In the genomic region with DNA sequence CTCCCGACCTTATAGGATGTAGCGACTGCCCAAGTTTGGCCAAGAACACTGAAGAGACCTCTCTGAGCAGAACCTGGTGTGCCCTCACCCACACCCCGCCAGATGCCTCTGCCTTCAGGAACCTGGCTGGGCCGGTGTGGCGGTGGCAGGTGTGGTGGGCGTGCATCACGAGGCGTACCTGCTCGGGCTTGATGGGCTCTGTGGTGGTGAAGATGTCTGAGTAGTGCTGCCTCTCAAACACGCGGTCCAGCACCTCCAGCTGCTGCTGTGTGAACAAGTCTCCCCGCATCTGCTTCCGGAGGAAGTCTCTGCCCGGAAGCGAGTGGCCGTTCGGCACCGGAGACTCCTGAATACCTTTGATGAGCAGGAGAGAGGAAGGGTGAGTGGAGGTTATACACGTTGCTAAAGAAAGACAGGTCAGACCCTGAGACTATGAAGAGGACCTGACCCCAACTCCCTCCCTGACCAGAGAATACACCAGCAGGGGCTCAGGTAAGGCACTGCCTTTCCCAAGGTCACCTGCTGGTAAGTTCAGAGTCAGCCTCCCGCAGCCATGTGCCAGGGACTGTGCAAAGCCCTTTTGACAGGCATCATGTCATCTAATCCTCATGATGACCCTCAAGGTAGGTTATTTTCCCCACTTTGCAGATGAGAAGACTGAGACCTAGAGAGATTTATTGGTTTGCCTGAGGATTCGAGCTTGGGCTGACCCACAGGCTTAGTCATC, we compare ENCODE assay signal across 1 cellular context.
TF ChIP-seq lines count a peak whose summit lies in the region.

No MANE protein-coding gene starts in this region.

TF ChIP-seq in K562, 482 proteins besides CTCF, POLR2A, EP300 and RAD21 (continued from another document):
- TF ChIP-seq MGA (IDR thresholded peaks at IDR 0.05): 0 out of 2 replicates have a peak, but pooled peaks have one; percentile 20
- TF ChIP-seq KAT7 (CRISPR knock-in tag; IDR thresholded peaks at IDR 0.05; ENCODE audit: borderline replicate concordance): no peak
- peak; percentile 25 for TF ChIP-seq RBM25 (IDR thresholded peaks at IDR 0.05; ENCODE audit: low read depth, low read length, severe bottlenecking)
